In genomic region chr6:112029045-112029822, GRCh38 we compare ENCODE assay signal across 9 cellular contexts. TPM values are rescaled to one million over a fixed set of nuclear protein-coding genes. Genes with fewer than 3 reads are reported as not detected.
DNase-seq lines count a peak whose midpoint lies in the region; ATAC-seq and TF ChIP-seq lines count a peak whose summit lies in the region.
"Had no signal": no experiment of that assay in that cellular context is flagged by ENCODE, and none has a peak within 500 bp of the region (broad histone marks: within the 10 kb centered on the region; RNA-seq: fewer than 3 reads in every experiment).

No MANE protein-coding gene starts in this region.

- no peaks in the 10 kb centered on the region for H3K36me3 ChIP-seq in psoas muscle (ENCODE audit: insufficient read depth in 1 of 2, low read depth in 1 of 2)
- H3K36me3 ChIP-seq: BLaER1 had no signal

- H3K27ac ChIP-seq in psoas muscle, result no peak overlapping the region
- H3K27ac ChIP-seq: BLaER1 had no signal

- peak in 1 of 4 donors; percentile 64 for ATAC-seq in psoas muscle

- peak; percentile 10 to 73 (median 70) for DNase-seq in NCI-H1417 (lab: John Stamatoyannopoulos, UW)
- no peak for DNase-seq in NCI-H1417 treated with DMSO at 0.1 percent for 48 hours (lab: John Stamatoyannopoulos, UW)
- DNase-seq in KG1 (lab: John Stamatoyannopoulos, UW), result peak; percentile 51
- peak; percentile 60 to 71 for DNase-seq in SHP77 (lab: John Stamatoyannopoulos, UW)
- DNase-seq in activated T-helper 9 cell treated with anti-CD3 and anti-CD28 coated beads, Interleukin-2, amount 50 U/mL, for 16 hours (ENCODE audit: low read depth), result peak; percentile 56
- peak; percentile 52 for DNase-seq in germinal center (ENCODE audit: low spot score)
- peak; percentile 53 to 64 for DNase-seq in psoas muscle
- no peak for DNase-seq in cortex of kidney (lab: John Stamatoyannopoulos, UW)

- intact Hi-C loops in psoas muscle (cut with DNase I), result no loop called here

- TF ChIP-seq CTCF in psoas muscle (IDR thresholded peaks at IDR 0.05), result peak; percentile 51

- WGBS in psoas muscle, 3 donors, result 79 to 83% (median 82%) methylated on average over 15 of the region's 15 CpGs

- H3K4me1 ChIP-seq in psoas muscle, result no peaks in the 10 kb centered on the region

- H3K4me3 ChIP-seq in psoas muscle, result no peak overlapping the region
- H3K4me3 ChIP-seq: BLaER1 had no signal

- H3K9me3 ChIP-seq in psoas muscle, result no peaks in the 10 kb centered on the region

- no peaks in the 10 kb centered on the region for H3K27me3 ChIP-seq in psoas muscle (ENCODE audit: insufficient read depth in 3 of 3, low read length in 2 of 3)
- H3K27me3 ChIP-seq: BLaER1 had no signal

RNA-seq across cellular contexts. Expression of gene CCN6, which starts 24.7 kb away (rescaled TPM):
- total RNA-seq in psoas muscle, result not detected
- under 1 TPM in 1 of 3 donors, not detected in 2; 0.01 TPM for polyA plus RNA-seq in psoas muscle

RNA-seq across cellular contexts. Expression of gene TUBE1, which starts 58.0 kb away (rescaled TPM):
- total RNA-seq in psoas muscle, result 1 to 10 TPM; 5.6 to 7.0 (median 6.1) TPM
- 1 to 10 TPM; 4.7 to 6.9 (median 5.9) TPM for polyA plus RNA-seq in psoas muscle

RNA-seq across cellular contexts. Expression of gene FAM229B, which starts 58.2 kb away (rescaled TPM):
- 10 to 100 TPM in 2 of 4 donors, 1 to 10 TPM in 2; 7.2 to 17.7 (median 11.2) TPM for total RNA-seq in psoas muscle
- polyA plus RNA-seq in psoas muscle, result 10 to 100 TPM in 1 of 3 donors, 1 to 10 TPM in 2; 5.8 to 11.5 (median 7.6) TPM

Comparison
In these comparisons a context has a peak if more than half of its experiments do, and no peak if none do; other contexts are left out.
1. DNase-seq: peak in NCI-H1417 (3 of 3), KG1 (single experiment), SHP77 (2 of 2), activated T-helper 9 cell treated with anti-CD3 and anti-CD28 coated beads, Interleukin-2, amount 50 U/mL, for 16 hours (single experiment), germinal center (single experiment) and psoas muscle (2 of 2); none in NCI-H1417 treated with DMSO at 0.1 percent for 48 hours (single experiment) and cortex of kidney (single experiment).